ENCODE assay signal across 2 cellular contexts in the genomic region with DNA sequence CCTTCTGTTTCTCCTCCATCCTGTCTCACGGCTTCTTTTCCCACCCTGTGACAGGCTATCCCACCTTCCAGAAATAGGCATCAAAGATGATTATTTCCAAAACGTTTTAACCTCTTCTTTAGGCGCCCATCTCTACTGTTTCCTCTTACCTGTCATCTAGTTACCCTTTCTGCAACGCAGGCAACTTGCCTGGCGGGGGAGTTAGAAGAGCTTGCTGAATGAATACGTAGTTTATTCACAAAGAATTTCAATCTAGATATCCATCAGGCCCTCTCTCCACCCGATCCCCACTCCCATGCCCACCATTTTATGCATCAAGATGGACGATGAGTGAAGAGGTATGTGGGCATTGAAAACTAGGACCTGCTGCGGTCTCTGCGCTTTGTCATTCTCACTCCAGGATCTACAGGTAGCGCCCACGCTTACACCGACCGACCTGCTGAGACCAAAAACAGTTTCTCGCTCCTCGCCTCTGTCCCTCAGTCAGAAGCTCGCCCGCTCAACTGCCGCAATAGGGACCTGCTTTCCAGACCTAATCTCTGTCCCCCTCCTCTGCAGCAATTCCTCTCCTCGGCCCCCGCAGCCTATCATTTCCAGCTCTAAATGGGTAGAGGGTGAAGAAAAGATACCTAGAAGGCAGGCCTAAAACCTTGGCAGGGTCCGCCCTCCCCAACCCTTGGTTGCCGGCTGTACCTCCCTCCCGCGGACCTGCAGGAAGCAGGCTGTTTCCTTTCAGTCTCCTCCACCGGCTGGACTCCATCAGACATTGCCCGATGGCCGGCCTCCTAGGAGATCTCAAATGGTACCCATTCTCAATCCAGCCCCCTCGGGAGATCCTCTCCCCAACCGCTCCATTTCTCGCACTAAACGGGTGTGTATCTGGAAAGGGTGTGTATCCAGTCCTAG.
TF ChIP-seq lines count a peak whose summit lies in the region.

No MANE protein-coding gene starts in this region.

TF ChIP-seq in HEK293T, 16 proteins besides CTCF, POLR2A, EP300 and RAD21:
- TF ChIP-seq BHLHE40 (IDR thresholded peaks at IDR 0.05; ENCODE audit: borderline replicate concordance) (no peak), FOXA1 (IDR thresholded peaks at IDR 0.05) (no peak), CTBP1 (IDR thresholded peaks at IDR 0.05; ENCODE audit: borderline replicate concordance) (no peak)

TF ChIP-seq in HepG2, 621 proteins besides CTCF, POLR2A, EP300 and RAD21:
- no peak for TF ChIP-seq KAT7 (CRISPR knock-in tag; IDR thresholded peaks at IDR 0.05; ENCODE audit: borderline replicate concordance)
- TF ChIP-seq MAZ (IDR thresholded peaks at IDR 0.05; ENCODE audit: borderline replicate concordance, low read depth, low read length): no peak
- no peak for TF ChIP-seq MAZ (CRISPR knock-in tag; IDR thresholded peaks at IDR 0.05; ENCODE audit: low read depth)
- TF ChIP-seq, protein P1, sequence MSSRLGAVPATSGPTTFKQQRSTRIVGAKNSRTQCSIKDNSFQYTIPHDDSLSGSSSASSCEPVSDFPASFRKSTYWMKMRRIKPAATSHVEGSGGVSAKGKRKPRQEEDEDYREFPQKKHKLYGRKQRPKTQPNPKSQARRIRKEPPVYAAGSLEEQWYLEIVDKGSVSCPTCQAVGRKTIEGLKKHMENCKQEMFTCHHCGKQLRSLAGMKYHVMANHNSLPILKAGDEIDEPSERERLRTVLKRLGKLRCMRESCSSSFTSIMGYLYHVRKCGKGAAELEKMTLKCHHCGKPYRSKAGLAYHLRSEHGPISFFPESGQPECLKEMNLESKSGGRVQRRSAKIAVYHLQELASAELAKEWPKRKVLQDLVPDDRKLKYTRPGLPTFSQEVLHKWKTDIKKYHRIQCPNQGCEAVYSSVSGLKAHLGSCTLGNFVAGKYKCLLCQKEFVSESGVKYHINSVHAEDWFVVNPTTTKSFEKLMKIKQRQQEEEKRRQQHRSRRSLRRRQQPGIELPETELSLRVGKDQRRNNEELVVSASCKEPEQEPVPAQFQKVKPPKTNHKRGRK (CRISPR knock-in tag; IDR thresholded peaks at IDR 0.05): no peak
- TF ChIP-seq, protein P2, sequence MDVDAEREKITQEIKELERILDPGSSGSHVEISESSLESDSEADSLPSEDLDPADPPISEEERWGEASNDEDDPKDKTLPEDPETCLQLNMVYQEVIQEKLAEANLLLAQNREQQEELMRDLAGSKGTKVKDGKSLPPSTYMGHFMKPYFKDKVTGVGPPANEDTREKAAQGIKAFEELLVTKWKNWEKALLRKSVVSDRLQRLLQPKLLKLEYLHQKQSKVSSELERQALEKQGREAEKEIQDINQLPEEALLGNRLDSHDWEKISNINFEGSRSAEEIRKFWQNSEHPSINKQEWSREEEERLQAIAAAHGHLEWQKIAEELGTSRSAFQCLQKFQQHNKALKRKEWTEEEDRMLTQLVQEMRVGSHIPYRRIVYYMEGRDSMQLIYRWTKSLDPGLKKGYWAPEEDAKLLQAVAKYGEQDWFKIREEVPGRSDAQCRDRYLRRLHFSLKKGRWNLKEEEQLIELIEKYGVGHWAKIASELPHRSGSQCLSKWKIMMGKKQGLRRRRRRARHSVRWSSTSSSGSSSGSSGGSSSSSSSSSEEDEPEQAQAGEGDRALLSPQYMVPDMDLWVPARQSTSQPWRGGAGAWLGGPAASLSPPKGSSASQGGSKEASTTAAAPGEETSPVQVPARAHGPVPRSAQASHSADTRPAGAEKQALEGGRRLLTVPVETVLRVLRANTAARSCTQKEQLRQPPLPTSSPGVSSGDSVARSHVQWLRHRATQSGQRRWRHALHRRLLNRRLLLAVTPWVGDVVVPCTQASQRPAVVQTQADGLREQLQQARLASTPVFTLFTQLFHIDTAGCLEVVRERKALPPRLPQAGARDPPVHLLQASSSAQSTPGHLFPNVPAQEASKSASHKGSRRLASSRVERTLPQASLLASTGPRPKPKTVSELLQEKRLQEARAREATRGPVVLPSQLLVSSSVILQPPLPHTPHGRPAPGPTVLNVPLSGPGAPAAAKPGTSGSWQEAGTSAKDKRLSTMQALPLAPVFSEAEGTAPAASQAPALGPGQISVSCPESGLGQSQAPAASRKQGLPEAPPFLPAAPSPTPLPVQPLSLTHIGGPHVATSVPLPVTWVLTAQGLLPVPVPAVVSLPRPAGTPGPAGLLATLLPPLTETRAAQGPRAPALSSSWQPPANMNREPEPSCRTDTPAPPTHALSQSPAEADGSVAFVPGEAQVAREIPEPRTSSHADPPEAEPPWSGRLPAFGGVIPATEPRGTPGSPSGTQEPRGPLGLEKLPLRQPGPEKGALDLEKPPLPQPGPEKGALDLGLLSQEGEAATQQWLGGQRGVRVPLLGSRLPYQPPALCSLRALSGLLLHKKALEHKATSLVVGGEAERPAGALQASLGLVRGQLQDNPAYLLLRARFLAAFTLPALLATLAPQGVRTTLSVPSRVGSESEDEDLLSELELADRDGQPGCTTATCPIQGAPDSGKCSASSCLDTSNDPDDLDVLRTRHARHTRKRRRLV (CRISPR knock-in tag; IDR thresholded peaks at IDR 0.05): no peak
- TF ChIP-seq NFRKB (IDR thresholded peaks at IDR 0.05): no peak
- no peak for TF ChIP-seq ZNF746 (CRISPR knock-in tag; IDR thresholded peaks at IDR 0.05)
- TF ChIP-seq ATF7-NPFF (CRISPR knock-in tag; IDR thresholded peaks at IDR 0.05; ENCODE audit: low read depth): no peak
- no peak for TF ChIP-seq ZNF773 (CRISPR knock-in tag; IDR thresholded peaks at IDR 0.05; ENCODE audit: borderline replicate concordance)
- TF ChIP-seq SP2 (CRISPR knock-in tag; IDR thresholded peaks at IDR 0.05): no peak
